ENCODE assay signal across 25 cellular contexts in the genomic region with DNA sequence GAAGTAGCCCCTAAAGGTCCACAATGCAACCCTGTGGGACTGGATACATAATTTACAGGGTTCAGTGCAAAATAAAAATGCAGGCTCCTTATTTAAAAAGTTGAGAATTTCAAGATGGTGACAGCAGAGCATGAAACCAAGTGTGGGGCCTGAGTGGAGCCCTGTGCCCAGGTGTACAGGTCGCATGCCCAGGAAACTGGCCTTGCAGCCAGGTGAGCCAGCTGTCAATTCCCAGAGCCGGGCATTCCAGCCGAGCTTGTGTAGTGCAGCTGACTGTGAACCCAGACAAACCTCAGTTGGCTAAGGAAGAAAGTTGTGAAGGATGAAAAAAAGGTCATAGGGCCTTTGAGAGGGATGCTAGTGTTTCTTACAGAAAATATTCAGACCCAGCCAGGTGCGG. TPM values are rescaled to one million over a fixed set of nuclear protein-coding genes. Genes with fewer than 3 reads are reported as not detected.
"Had no signal": no experiment of that assay in that cellular context is flagged by ENCODE, and none has a peak within 500 bp of the region (broad histone marks: within the 10 kb centered on the region; RNA-seq: fewer than 3 reads in every experiment).

No MANE protein-coding gene starts in this region.

- ATAC-seq: Panc1, PC-3 had no signal

- DNase-seq: KBM-7, MV-4-11, NCI-H1048, NCI-H1105, NCI-H1436 treated with DMSO at 0.1 percent for 48 hours, NCI-H1694, NCI-H1930, NCI-H2081, NCI-H2171, NCI-H226, NCI-H446, NCI-H510A, NCI-H524 treated with DMSO at 0.1 percent for 48 hours, NCI-H69, NCI-H774, PC-3, SHP77, SK-N-SH, SW 1271 had no signal

- H3K27ac ChIP-seq: RWPE1 had no signal

- H3K9me3 ChIP-seq: SK-N-SH had no signal

- H3K9ac ChIP-seq: SK-N-SH had no signal

RNA-seq across cellular contexts. Expression of gene POPDC2, which starts 27.6 kb away (rescaled TPM):
- total RNA-seq: LHCN-M2 had no signal

RNA-seq across cellular contexts. Expression of gene PLA1A, which starts 35.1 kb away (rescaled TPM):
- total RNA-seq: HT-29, LHCN-M2, MCF 10A, OCI-LY7 had no signal
- polyA plus RNA-seq: SK-N-SH had no signal

RNA-seq across cellular contexts. Expression of gene ADPRH, which starts 53.5 kb away (rescaled TPM):
- total RNA-seq: MCF 10A, OCI-LY7 had no signal
- polyA plus RNA-seq: SK-N-SH had no signal
